Comparison of ENCODE assay signal across 2 cellular contexts in genomic region chr7:100246121-100246864, GRCh38. TPM values are rescaled to one million over a fixed set of nuclear protein-coding genes. Genes with fewer than 3 reads are reported as not detected.
"Had no signal": no experiment of that assay in that cellular context is flagged by ENCODE, and none has a peak within 500 bp of the region (broad histone marks: within the 10 kb centered on the region; RNA-seq: fewer than 3 reads in every experiment).

No MANE protein-coding gene starts in this region.

RNA-seq across cellular contexts. Expression of gene PVRIG, which starts 26.5 kb away (rescaled TPM):
- total RNA-seq: lower lobe of right lung, occipital lobe had no signal
